In genomic region chr16:89818851-89819403, GRCh38 we compare ENCODE assay signal across 1 cellular context.
TF ChIP-seq lines count a peak whose summit lies in the region.

No MANE protein-coding gene starts in this region.

TF ChIP-seq in GM12878, 131 proteins besides CTCF, POLR2A, EP300 and RAD21:
- peak; percentile 53; the same call in 1 of the 2 replicates for TF ChIP-seq RAD51 (IDR thresholded peaks at IDR 0.05)
